Comparison of ENCODE assay signal across 8 cellular contexts in genomic region chrX:115642895-115643530, GRCh38.
A peak's percentile ranks its signal among the peaks of the same experiment; 100 is the strongest.
DNase-seq lines count a peak whose midpoint lies in the region; ATAC-seq and TF ChIP-seq lines count a peak whose summit lies in the region.

No MANE protein-coding gene starts in this region.

- TF ChIP-seq CTCF in GM12875 (IDR thresholded peaks at IDR 0.05; ENCODE audit: borderline replicate concordance, insufficient read depth, low read depth, low read length): peak; percentile 67

- intact Hi-C loops in sciatic nerve (cut with DNase I): loop anchor here (10.0 kb wide), 1 partner anchor 308 kb away; no protein-coding TSS in a partner anchor

- POLR2A ChIA-PET in activated CD8-positive, alpha-beta T cell treated with anti-CD3 and anti-CD28 coated beads, Interleukin-2, amount 10 ng/mL, durations not matched to agents 7 days and 5 days (lab: Charles Lee): no interaction called here

- H3K4me3 Mint-ChIP-seq in activated CD8-positive, alpha-beta T cell treated with anti-CD3 and anti-CD28 coated beads, Interleukin-2, amount 10 ng/mL, durations not matched to agents 7 days and 5 days: no peak overlapping the region

- H3K4me1 Mint-ChIP-seq in activated CD8-positive, alpha-beta T cell treated with anti-CD3 and anti-CD28 coated beads, Interleukin-2, amount 10 ng/mL, durations not matched to agents 7 days and 5 days (ENCODE audit: low read depth): no peaks in the 10 kb centered on the region

- peak; percentile 63 for DNase-seq in CD1c-positive myeloid dendritic cell (ENCODE audit: extremely low spot score)
- peak; percentile 6 for DNase-seq in NCI-H2107 (lab: John Stamatoyannopoulos, UW)
- DNase-seq in activated CD8-positive, alpha-beta T cell treated with anti-CD3 and anti-CD28 coated beads, Interleukin-2, amount 10 ng/mL, durations not matched to agents 7 days and 5 days: peak; percentile 39
- peak; percentile 16 for DNase-seq in germinal center (ENCODE audit: low spot score)
- no peak for DNase-seq in sciatic nerve (ENCODE audit: low spot score)
- DNase-seq in NK-92 (lab: John Stamatoyannopoulos, UW; ENCODE audit: unreplicated experiment): no peak
- no peak for DNase-seq in mesenteric fat pad (ENCODE audit: low spot score)

- no peak for ATAC-seq in activated CD8-positive, alpha-beta T cell treated with anti-CD3 and anti-CD28 coated beads, Interleukin-2, amount 10 ng/mL, durations not matched to agents 7 days and 5 days
- peak; percentile 70 for ATAC-seq in sciatic nerve

- H3K27ac Mint-ChIP-seq in activated CD8-positive, alpha-beta T cell treated with anti-CD3 and anti-CD28 coated beads, Interleukin-2, amount 10 ng/mL, durations not matched to agents 7 days and 5 days: no peak overlapping the region

- no peaks in the 10 kb centered on the region for H3K36me3 Mint-ChIP-seq in activated CD8-positive, alpha-beta T cell treated with anti-CD3 and anti-CD28 coated beads, Interleukin-2, amount 10 ng/mL, durations not matched to agents 7 days and 5 days (ENCODE audit: low read depth)

- no peaks in the 10 kb centered on the region for H3K27me3 Mint-ChIP-seq in activated CD8-positive, alpha-beta T cell treated with anti-CD3 and anti-CD28 coated beads, Interleukin-2, amount 10 ng/mL, durations not matched to agents 7 days and 5 days (ENCODE audit: low read depth)

- CTCF ChIA-PET in activated CD8-positive, alpha-beta T cell treated with anti-CD3 and anti-CD28 coated beads, Interleukin-2, amount 10 ng/mL, durations not matched to agents 7 days and 5 days (lab: Charles Lee): interaction anchor here (0.6 to 2.2 kb wide), 7 partner anchors 12 to 312 kb away, joined by 3 to 16 read pairs (median 3); no protein-coding TSS in a partner anchor

- H3K4me3 ChIP-seq in GM12875 (ENCODE audit: low read depth, low read length): no peak overlapping the region

- no peaks in the 10 kb centered on the region for H3K9me3 Mint-ChIP-seq in activated CD8-positive, alpha-beta T cell treated with anti-CD3 and anti-CD28 coated beads, Interleukin-2, amount 10 ng/mL, durations not matched to agents 7 days and 5 days (ENCODE audit: insufficient read depth)

Comparison
In these comparisons a context has a peak if more than half of its experiments do, and no peak if none do; other contexts are left out.
1. DNase-seq: peak in CD1c-positive myeloid dendritic cell (single experiment), NCI-H2107 (single experiment), activated CD8-positive, alpha-beta T cell treated with anti-CD3 and anti-CD28 coated beads, Interleukin-2, amount 10 ng/mL, durations not matched to agents 7 days and 5 days (single experiment) and germinal center (single experiment); none in sciatic nerve (single experiment), NK-92 (single experiment) and mesenteric fat pad (single experiment).